Comparison of ENCODE assay signal across 1 cellular context in the genomic region with DNA sequence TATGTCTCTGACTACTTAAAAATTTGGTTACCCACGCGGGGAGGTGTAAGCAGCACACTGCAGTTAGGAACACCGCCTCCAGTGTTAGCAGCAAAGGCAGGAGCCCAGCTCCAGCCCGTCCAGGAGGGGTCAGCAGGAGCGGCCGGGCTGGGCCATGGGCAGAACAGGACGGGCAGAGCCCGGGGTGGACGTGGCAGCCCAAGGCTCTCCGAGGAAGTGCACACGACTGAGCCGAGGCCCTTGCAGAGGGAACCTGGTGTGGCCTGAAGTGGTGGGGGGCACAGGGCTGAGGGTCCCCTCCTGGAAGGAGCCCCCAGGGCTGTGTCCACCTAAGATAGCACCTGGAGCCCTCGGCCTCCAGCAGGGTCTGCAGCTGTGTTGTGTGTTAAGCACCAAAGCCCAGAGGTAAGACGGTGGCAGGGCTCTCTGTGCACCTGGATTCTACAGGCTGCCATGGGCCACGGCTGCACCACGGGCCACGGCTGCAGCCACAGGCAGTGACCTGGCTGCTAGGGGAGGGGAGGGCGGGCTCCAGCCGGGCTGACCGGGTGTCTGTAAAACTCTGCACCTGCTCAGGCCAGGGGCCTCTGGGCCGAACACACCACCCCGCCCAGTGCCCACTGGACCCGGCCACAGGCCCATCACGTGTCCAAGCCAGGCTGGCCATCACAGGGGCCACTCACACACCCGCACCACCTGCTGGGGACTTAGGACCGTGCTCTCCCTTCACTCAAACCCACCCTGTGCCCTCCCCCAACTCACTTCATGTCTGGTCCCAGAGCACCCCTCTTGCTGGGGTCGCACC.
TF ChIP-seq lines count a peak whose summit lies in the region.

No MANE protein-coding gene starts in this region.

TF ChIP-seq in H1, 55 proteins besides CTCF, POLR2A, EP300 and RAD21:
- TF ChIP-seq EGR1 (IDR thresholded peaks at IDR 0.05; ENCODE audit: borderline replicate concordance, low read depth, low read length) (peak; percentile 37; the same call in 1 of the 2 replicates), TBP (IDR thresholded peaks at IDR 0.05; ENCODE audit: low read depth, low read length) (no peak)
